8 cellular contexts compared by ENCODE assay signal in the genomic region with DNA sequence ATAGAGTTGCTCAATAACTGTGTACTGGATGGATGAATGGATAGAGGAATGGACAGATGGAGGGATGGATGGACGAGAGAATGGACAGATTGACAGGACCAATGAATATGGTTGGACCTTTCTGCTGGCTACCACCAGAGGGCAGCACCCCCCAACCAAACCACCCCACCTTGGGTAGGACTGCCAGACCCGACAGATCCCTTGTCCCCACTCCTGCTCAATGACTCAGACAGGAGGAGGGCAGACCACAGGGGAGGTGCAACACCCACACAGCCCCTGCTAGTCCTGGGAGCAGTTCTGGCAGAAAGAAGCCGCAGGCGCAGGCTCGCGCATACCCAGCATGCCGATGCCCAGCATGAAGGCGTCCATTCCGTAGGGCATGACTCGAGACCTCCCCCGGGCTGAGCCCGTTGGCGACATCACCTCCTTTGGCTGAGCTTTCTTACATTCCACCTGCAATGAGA. TPM values are rescaled to one million over a fixed set of nuclear protein-coding genes. Genes with fewer than 3 reads are reported as not detected.
DNase-seq lines count a peak whose midpoint lies in the region; ATAC-seq and TF ChIP-seq lines count a peak whose summit lies in the region.

No MANE protein-coding gene starts in this region.

- ATAC-seq in right lobe of liver (peak; percentile 91 to 98 (median 96)), HG02840 (IDR thresholded peaks at IDR 0.05; ENCODE audit: low FRiP score, unreplicated experiment) (no peak)

- TF ChIP-seq POLR2A in right lobe of liver (IDR thresholded peaks at IDR 0.05), result no peak

- no peaks in the 10 kb centered on the region for H3K9me3 ChIP-seq in right lobe of liver

- peak; percentile 60 for DNase-seq in AG09309 (ENCODE audit: low read depth)
- DNase-seq in GM20000 (ENCODE audit: low spot score), result peak; percentile 91
- peak; percentile 11 for DNase-seq in NCI-H526 treated with DMSO at 0.1 percent for 48 hours (lab: John Stamatoyannopoulos, UW)
- DNase-seq in activated CD4-positive, alpha-beta T cell treated with anti-CD3 and anti-CD28 coated beads for 48 hours, result peak; percentile 86
- peak; percentile 86 for DNase-seq in choroid plexus epithelial cell (ENCODE audit: low read depth)
- DNase-seq in right lobe of liver, result peak; percentile 70 to 78 (median 77)
- DNase-seq in stimulated activated CD4-positive, alpha-beta T cell treated with anti-CD3 and anti-CD28 coated beads, Interleukin-4, amount 100 ng/mL, for 48 hours (ENCODE audit: low read depth in 2 of 2), result peak; percentile 71 to 72

- no peaks in the 10 kb centered on the region for H3K27me3 ChIP-seq in right lobe of liver

- H3K36me3 ChIP-seq in right lobe of liver, result no peaks in the 10 kb centered on the region

- 33% methylated on average over 3 of the region's 13 CpGs for WGBS in right lobe of liver (ENCODE audit: insufficient coverage, low coverage, low lambda C conversion rate, missing lambda C conversion rate)

- no peaks in the 10 kb centered on the region for H3K4me1 ChIP-seq in right lobe of liver

- intact Hi-C loops in right lobe of liver (cut with DNase I), result loop anchor here in 1 of 2 donors (5.0 kb wide), 1 partner anchor 76 kb away; no protein-coding TSS in a partner anchor

- H3K4me3 ChIP-seq in AG09309 (ENCODE audit: control insufficient read depth, low read depth, low read length) (no peak overlapping the region), choroid plexus epithelial cell (ENCODE audit: low read depth, low read length) (no peak overlapping the region), right lobe of liver (no peak overlapping the region)

- TF ChIP-seq CTCF in AG09309 (IDR thresholded peaks at IDR 0.05; ENCODE audit: control insufficient read depth, insufficient read depth, low read depth, low read length, missing control alignments) (peak; percentile 88), GM20000 (IDR thresholded peaks at IDR 0.05; ENCODE audit: extremely low read depth, missing control alignments) (peak; percentile 89), choroid plexus epithelial cell (conservative IDR thresholded peaks at IDR 0.05; ENCODE audit: low read depth, low read length) (peak; percentile 95), right lobe of liver (IDR thresholded peaks at IDR 0.05) (peak; percentile 80 to 89 (median 88))

- H3K27ac ChIP-seq in right lobe of liver, result no peak overlapping the region

RNA-seq across cellular contexts. Expression of gene MSI1, which starts 12.4 kb away (rescaled TPM):
- total RNA-seq in right lobe of liver, result 1 to 10 TPM in 1 of 6 experiments, under 1 TPM in 1, not detected in 4; 0.06 to 1.6 TPM

RNA-seq across cellular contexts. Expression of gene PLA2G1B, which starts 29.0 kb away (rescaled TPM):
- total RNA-seq in right lobe of liver, result not detected

RNA-seq across cellular contexts. Expression of gene SIRT4, which starts 54.5 kb away (rescaled TPM):
- 1 to 10 TPM in 5 of 6 experiments, under 1 TPM in 1; 0.56 to 4.1 (median 3.0) TPM for total RNA-seq in right lobe of liver

Comparison
In these comparisons a context has a peak if more than half of its experiments do, and no peak if none do; other contexts are left out.
1. DNase-seq: peak in every context shown above with its lines; median percentile 91 in GM20000; 86 in activated CD4-positive, alpha-beta T cell treated with anti-CD3 and anti-CD28 coated beads for 48 hours; 86 in choroid plexus epithelial cell; 77 in right lobe of liver; 72 in stimulated activated CD4-positive, alpha-beta T cell treated with anti-CD3 and anti-CD28 coated beads, Interleukin-4, amount 100 ng/mL, for 48 hours; 60 in AG09309; 11 in NCI-H526 treated with DMSO at 0.1 percent for 48 hours.